ENCODE assay signal across 1 cellular context in the genomic region with DNA sequence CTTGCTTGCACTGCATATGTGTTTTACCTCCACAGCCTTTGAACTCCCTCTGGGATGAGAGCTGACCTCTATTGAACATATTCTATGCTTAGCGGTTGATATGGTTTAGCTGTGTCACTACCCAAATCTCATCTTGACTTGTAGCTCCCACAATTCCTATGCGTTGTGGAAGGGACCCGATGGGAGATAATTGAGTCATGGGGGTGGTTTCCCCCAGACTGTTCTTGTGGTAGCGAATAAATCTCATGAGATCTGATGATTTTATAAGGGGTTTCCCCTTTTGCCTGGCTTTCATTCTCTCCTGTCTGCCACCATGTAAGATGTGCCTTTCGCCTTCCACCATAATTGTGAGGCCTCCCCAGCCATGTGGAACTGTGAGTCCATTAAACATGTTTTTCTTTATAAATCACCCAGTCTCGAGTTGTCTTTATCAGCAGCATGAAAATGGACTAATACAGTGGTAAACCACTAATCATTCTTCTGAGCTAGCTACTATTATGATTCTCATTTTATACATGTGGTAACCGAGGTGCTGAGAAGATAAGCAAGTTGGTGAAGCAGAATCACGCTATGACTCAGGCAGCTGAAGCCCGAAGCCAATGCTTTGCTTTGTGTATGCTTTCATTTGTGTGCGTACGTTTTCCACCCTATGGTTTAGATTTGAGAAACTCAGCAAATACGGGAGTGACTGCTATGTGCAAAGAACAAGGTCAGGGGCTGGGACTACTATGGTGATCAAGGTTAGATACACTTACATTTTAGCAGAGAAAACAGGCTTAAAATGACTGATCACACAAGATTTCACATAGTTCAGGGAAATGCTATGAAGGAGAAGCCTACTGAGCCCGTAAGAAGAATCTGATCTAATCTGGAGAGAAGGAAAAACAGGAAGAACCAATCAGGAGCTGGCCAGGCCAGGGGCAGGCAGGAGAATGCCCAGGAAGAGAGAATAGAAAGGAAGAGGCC.
A peak's percentile ranks its signal among the peaks of the same experiment; 100 is the strongest.
TF ChIP-seq lines count a peak whose summit lies in the region.

No MANE protein-coding gene starts in this region.

TF ChIP-seq in HepG2, 621 proteins besides CTCF, POLR2A, EP300 and RAD21 (continued from another document and continues in another):
- TF ChIP-seq ELK4 (CRISPR knock-in tag; IDR thresholded peaks at IDR 0.05; ENCODE audit: borderline replicate concordance) (no peak), MTERF4 (CRISPR knock-in tag; IDR thresholded peaks at IDR 0.05) (no peak), ZNF431 (CRISPR knock-in tag; IDR thresholded peaks at IDR 0.05; ENCODE audit: borderline replicate concordance, low read depth) (peak; percentile 25; the same call in 1 of the 2 replicates), ZNF230 (CRISPR knock-in tag; IDR thresholded peaks at IDR 0.05) (no peak), PHF20 (CRISPR knock-in tag; IDR thresholded peaks at IDR 0.05) (no peak), THYN1 (CRISPR knock-in tag; IDR thresholded peaks at IDR 0.05; ENCODE audit: borderline replicate concordance, low read depth) (no peak), ZNF850 (CRISPR knock-in tag; conservative IDR thresholded peaks at IDR 0.05) (no peak), NFE2L2 (IDR thresholded peaks at IDR 0.05; ENCODE audit: low read length) (no peak), CEBPB (IDR thresholded peaks at IDR 0.05; ENCODE audit: borderline replicate concordance, low read depth, low read length) (no peak; the same call in 1 of the 2 replicates), ZNF33A (CRISPR knock-in tag; IDR thresholded peaks at IDR 0.05; ENCODE audit: borderline replicate concordance) (no peak), HDAC2 (CRISPR knock-in tag; IDR thresholded peaks at IDR 0.05) (peak; percentile 56), ARNTL (CRISPR knock-in tag; IDR thresholded peaks at IDR 0.05) (no peak), MYNN (CRISPR knock-in tag; IDR thresholded peaks at IDR 0.05; ENCODE audit: low read depth) (no peak), KAT2B (IDR thresholded peaks at IDR 0.05; ENCODE audit: borderline replicate concordance, low read depth, low read length) (no peak), NFIB (CRISPR knock-in tag; IDR thresholded peaks at IDR 0.05; ENCODE audit: borderline replicate concordance) (no peak), JARID2 (CRISPR knock-in tag; IDR thresholded peaks at IDR 0.05; ENCODE audit: insufficient replicate concordance) (peak; percentile 72), TP53 (CRISPR knock-in tag; conservative IDR thresholded peaks at IDR 0.05) (no peak), ASH2L (IDR thresholded peaks at IDR 0.05; ENCODE audit: insufficient read length, low read depth, low read length) (peak; percentile 59), SMARCC2 (IDR thresholded peaks at IDR 0.05) (no peak), GABPB1 (CRISPR knock-in tag; IDR thresholded peaks at IDR 0.05) (peak; percentile 24; the same call in 1 of the 2 replicates), ZSCAN29 (CRISPR knock-in tag; conservative IDR thresholded peaks at IDR 0.05) (no peak), ZNF639 (CRISPR knock-in tag; conservative IDR thresholded peaks at IDR 0.05) (no peak), RERE (CRISPR knock-in tag; IDR thresholded peaks at IDR 0.05; ENCODE audit: low read depth) (peak; percentile 54; the same call in 1 of the 2 replicates), FOXK2 (IDR thresholded peaks at IDR 0.05) (0 out of 2 replicates have a peak, but pooled peaks have one; percentile 29), ADNP (CRISPR knock-in tag; IDR thresholded peaks at IDR 0.05) (no peak), PRMT3 (CRISPR knock-in tag; IDR thresholded peaks at IDR 0.05; ENCODE audit: borderline replicate concordance, low read depth) (no peak), HDAC6 (IDR thresholded peaks at IDR 0.05; ENCODE audit: low read depth, low read length) (no peak), GLMP (CRISPR knock-in tag; IDR thresholded peaks at IDR 0.05; ENCODE audit: borderline replicate concordance) (no peak), MBD4 (IDR thresholded peaks at IDR 0.05; ENCODE audit: borderline replicate concordance, low read length) (0 out of 2 replicates have a peak, but pooled peaks have one; percentile 49), GTF2F1 (IDR thresholded peaks at IDR 0.05; ENCODE audit: low read length) (peak; percentile 66; the same call in 1 of the 2 replicates), RFXAP (CRISPR knock-in tag; IDR thresholded peaks at IDR 0.05; ENCODE audit: borderline replicate concordance) (no peak), HOXA3 (CRISPR knock-in tag; IDR thresholded peaks at IDR 0.05) (peak; percentile 65; the same call in 1 of the 2 replicates), LCORL (IDR thresholded peaks at IDR 0.05) (no peak), LCORL (CRISPR knock-in tag; IDR thresholded peaks at IDR 0.05) (peak; percentile 71), POGZ (CRISPR knock-in tag; IDR thresholded peaks at IDR 0.05) (peak; percentile 69), DNMT1 (CRISPR knock-in tag; IDR thresholded peaks at IDR 0.05) (no peak), PAWR (CRISPR knock-in tag; IDR thresholded peaks at IDR 0.05; ENCODE audit: borderline replicate concordance) (no peak), HNRNPH1 (optimal IDR thresholded peaks at IDR 0.05; ENCODE audit: low read depth, low read length) (no peak), ZBTB38 (CRISPR knock-in tag; IDR thresholded peaks at IDR 0.05) (0 out of 2 replicates have a peak, but pooled peaks have one; percentile 20), BRD4 (CRISPR knock-in tag; IDR thresholded peaks at IDR 0.05) (no peak), ZNF451 (CRISPR knock-in tag; IDR thresholded peaks at IDR 0.05) (no peak), ZNF841 (CRISPR knock-in tag; IDR thresholded peaks at IDR 0.05; ENCODE audit: borderline replicate concordance) (0 out of 2 replicates have a peak, but pooled peaks have one; percentile 51), BATF2 (CRISPR knock-in tag; IDR thresholded peaks at IDR 0.05) (no peak), ELF4 (CRISPR knock-in tag; IDR thresholded peaks at IDR 0.05; ENCODE audit: borderline replicate concordance) (no peak), ZNF264 (CRISPR knock-in tag; IDR thresholded peaks at IDR 0.05) (no peak; the same call in 1 of the 2 replicates), ZNF547 (CRISPR knock-in tag; IDR thresholded peaks at IDR 0.05) (no peak)
- TF ChIP-seq, protein P1, sequence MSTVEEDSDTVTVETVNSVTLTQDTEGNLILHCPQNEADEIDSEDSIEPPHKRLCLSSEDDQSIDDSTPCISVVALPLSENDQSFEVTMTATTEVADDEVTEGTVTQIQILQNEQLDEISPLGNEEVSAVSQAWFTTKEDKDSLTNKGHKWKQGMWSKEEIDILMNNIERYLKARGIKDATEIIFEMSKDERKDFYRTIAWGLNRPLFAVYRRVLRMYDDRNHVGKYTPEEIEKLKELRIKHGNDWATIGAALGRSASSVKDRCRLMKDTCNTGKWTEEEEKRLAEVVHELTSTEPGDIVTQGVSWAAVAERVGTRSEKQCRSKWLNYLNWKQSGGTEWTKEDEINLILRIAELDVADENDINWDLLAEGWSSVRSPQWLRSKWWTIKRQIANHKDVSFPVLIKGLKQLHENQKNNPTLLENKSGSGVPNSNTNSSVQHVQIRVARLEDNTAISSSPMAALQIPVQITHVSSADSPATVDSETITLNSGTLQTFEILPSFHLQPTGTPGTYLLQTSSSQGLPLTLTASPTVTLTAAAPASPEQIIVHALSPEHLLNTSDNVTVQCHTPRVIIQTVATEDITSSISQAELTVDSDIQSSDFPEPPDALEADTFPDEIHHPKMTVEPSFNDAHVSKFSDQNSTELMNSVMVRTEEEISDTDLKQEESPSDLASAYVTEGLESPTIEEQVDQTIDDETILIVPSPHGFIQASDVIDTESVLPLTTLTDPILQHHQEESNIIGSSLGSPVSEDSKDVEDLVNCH (CRISPR knock-in tag; IDR thresholded peaks at IDR 0.05) = no peak
- TF ChIP-seq, protein P2, sequence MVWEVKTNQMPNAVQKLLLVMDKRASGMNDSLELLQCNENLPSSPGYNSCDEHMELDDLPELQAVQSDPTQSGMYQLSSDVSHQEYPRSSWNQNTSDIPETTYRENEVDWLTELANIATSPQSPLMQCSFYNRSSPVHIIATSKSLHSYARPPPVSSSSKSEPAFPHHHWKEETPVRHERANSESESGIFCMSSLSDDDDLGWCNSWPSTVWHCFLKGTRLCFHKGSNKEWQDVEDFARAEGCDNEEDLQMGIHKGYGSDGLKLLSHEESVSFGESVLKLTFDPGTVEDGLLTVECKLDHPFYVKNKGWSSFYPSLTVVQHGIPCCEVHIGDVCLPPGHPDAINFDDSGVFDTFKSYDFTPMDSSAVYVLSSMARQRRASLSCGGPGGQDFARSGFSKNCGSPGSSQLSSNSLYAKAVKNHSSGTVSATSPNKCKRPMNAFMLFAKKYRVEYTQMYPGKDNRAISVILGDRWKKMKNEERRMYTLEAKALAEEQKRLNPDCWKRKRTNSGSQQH (CRISPR knock-in tag; IDR thresholded peaks at IDR 0.05; ENCODE audit: low read depth) = no peak
